In the genomic region with DNA sequence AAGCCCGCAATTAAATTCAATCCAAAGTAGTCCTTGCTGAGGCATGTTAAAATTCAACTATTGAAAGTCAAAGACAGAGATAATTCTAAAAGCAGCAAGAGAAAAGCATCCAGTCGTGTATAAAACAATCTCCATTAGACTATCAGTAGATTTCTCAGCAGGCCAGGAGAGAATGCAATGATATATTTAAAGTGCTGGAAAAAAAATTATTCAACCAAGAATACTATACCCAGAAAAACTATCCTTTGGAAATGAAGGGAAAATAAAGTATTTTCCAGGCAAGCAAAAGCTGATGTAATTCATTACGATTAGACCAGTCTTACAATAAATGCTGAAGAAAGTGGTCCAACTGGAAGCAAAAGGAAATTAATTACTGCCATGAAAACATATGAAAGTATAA, we compare ENCODE assay signal across 8 cellular contexts.
"Had no signal": no experiment of that assay in that cellular context is flagged by ENCODE, and none has a peak within 500 bp of the region (broad histone marks: within the 10 kb centered on the region; RNA-seq: fewer than 3 reads in every experiment).

No MANE protein-coding gene starts in this region.

- H3K9me3 ChIP-seq: HAP-1 had no signal

- H3K4me3 ChIP-seq: GM23248, GM23338, HAP-1 had no signal

- H3K4me1 ChIP-seq: HAP-1 had no signal

- H3K36me3 ChIP-seq: HAP-1 had no signal

- H3K27ac ChIP-seq: GM23248 had no signal

- DNase-seq: GM23248, GOT3, H7, H9, HCEC 1CT, HFFc6 had no signal
